13 cellular contexts compared by ENCODE assay signal in genomic region chr18:12041561-12041960, GRCh38. TPM values are rescaled to one million over a fixed set of nuclear protein-coding genes. Genes with fewer than 3 reads are reported as not detected.
A peak's percentile ranks its signal among the peaks of the same experiment; 100 is the strongest.
DNase-seq lines count a peak whose midpoint lies in the region; ATAC-seq, FAIRE-seq and TF ChIP-seq lines count a peak whose summit lies in the region.
"Had no signal": no experiment of that assay in that cellular context is flagged by ENCODE, and none has a peak within 500 bp of the region (broad histone marks: within the 10 kb centered on the region; RNA-seq: fewer than 3 reads in every experiment).

No MANE protein-coding gene starts in this region.

- intact Hi-C loops in HepG2 (cut with micrococcal nuclease; ENCODE audit: unreplicated experiment) (no loop called here), posterior vena cava (cut with DNase I) (no loop called here)

- H3K9ac ChIP-seq in HepG2 (ENCODE audit: insufficient read depth, low read depth, low read length) = no peak overlapping the region

- 11% methylated on average over 5 of the region's 5 CpGs for WGBS in HepG2 (ENCODE audit: low lambda C conversion rate)

- H3K27ac ChIP-seq in HepG2 (ENCODE audit: extremely low read length, insufficient read depth, low read length) = no peak overlapping the region

- no peak overlapping the region for H3K4me2 ChIP-seq in HepG2 (ENCODE audit: low read depth, low read length)

- no peak for FAIRE-seq in HepG2 (lab: Jason Lieb, UNC)

- TF ChIP-seq EP300 in HepG2 (IDR thresholded peaks at IDR 0.05; ENCODE audit: low read depth in 2 of 2, low read length in 2 of 2) = no peak
- TF ChIP-seq EP300 in HepG2 (CRISPR knock-in tag; IDR thresholded peaks at IDR 0.05; ENCODE audit: borderline replicate concordance) = no peak

- no peaks in the 10 kb centered on the region for H3K9me3 ChIP-seq in HepG2 (ENCODE audit: low read length)

- H3K4me1 Mint-ChIP-seq in activated T-helper 17 cell treated with anti-CD3 and anti-CD28 coated beads, Interleukin-2, amount 50 U/mL, for 72 hours = no peaks in the 10 kb centered on the region

- H4K20me1 ChIP-seq in HepG2 (ENCODE audit: insufficient read depth, low read length) = no peaks in the 10 kb centered on the region

- POLR2A ChIA-PET in HepG2 (lab: Yijun Ruan, JAX) = no interaction called here

- peaks cover 34% of the 10 kb centered on the region for H3K4me1 ChIP-seq in HepG2 (ENCODE audit: insufficient read depth, low read length)

- in situ Hi-C loops in HepG2 (cut with HindIII; ENCODE audit: extremely low pct_ligation_motif_present, low pct_unique_long_range_greater_than_20kb) = loop anchor here (5.0 to 10.0 kb wide), 2 partner anchors 304 to 387 kb away; no protein-coding TSS in a partner anchor

- H3K4me3 ChIP-seq in HepG2 (replicated peaks in 1 of 3; ENCODE audit: insufficient read depth in 1 of 3, low read depth in 2 of 3, low read length in 3 of 3) = no peak overlapping the region

- peaks cover 0 to 20% of the 10 kb centered on the region in 2 experiments; a peak in 4 of 5 replicates for H3K27me3 ChIP-seq in HepG2 (ENCODE audit: control insufficient read depth in 1 of 2, insufficient read depth in 2 of 2, low read length in 2 of 2)

- CTCF ChIA-PET in HepG2 (lab: Yijun Ruan, JAX; ENCODE audit: low intra/inter-chr PET ratio, low total read pairs) = no interaction called here

- BruUV-seq in HepG2 (replicated peaks; lab: Mats Ljungman, UMichigan) = no TSS peak

- no peak overlapping the region for H3K4me3 Mint-ChIP-seq in activated T-helper 17 cell treated with anti-CD3 and anti-CD28 coated beads, Interleukin-2, amount 50 U/mL, for 72 hours
- H3K4me3 Mint-ChIP-seq: stimulated activated naive CD8-positive, alpha-beta T cell treated with anti-CD3 and anti-CD28 coated beads, Interleukin-15, Interleukin-2, amounts not matched to agents 100 ng/mL and 50 ng/mL, for 24 hours had no signal

- no peaks in the 10 kb centered on the region for H3K9me3 Mint-ChIP-seq in activated T-helper 17 cell treated with anti-CD3 and anti-CD28 coated beads, Interleukin-2, amount 50 U/mL, for 72 hours
- H3K9me3 Mint-ChIP-seq: stimulated activated naive CD8-positive, alpha-beta T cell treated with anti-CD3 and anti-CD28 coated beads, Interleukin-15, Interleukin-2, amounts not matched to agents 100 ng/mL and 50 ng/mL, for 24 hours had no signal

- no peak overlapping the region for H2AFZ ChIP-seq in HepG2 (ENCODE audit: low read length)

- no peak for TF ChIP-seq RAD21 in HepG2 (CRISPR knock-in tag; IDR thresholded peaks at IDR 0.05)

- peak; percentile 85 for ATAC-seq in activated T-helper 17 cell treated with anti-CD3 and anti-CD28 coated beads, Interleukin-2, amount 50 U/mL, for 72 hours (replicated peaks)
- no peak for ATAC-seq in HepG2
- ATAC-seq: sciatic nerve had no signal

- H3K36me3 Mint-ChIP-seq in activated T-helper 17 cell treated with anti-CD3 and anti-CD28 coated beads, Interleukin-2, amount 50 U/mL, for 72 hours (ENCODE audit: low read depth) = no peaks in the 10 kb centered on the region

- peak overlapping the region; percentile 5 for H3K27ac Mint-ChIP-seq in activated T-helper 17 cell treated with anti-CD3 and anti-CD28 coated beads, Interleukin-2, amount 50 U/mL, for 72 hours
- H3K27ac Mint-ChIP-seq: stimulated activated naive CD8-positive, alpha-beta T cell treated with anti-CD3 and anti-CD28 coated beads, Interleukin-15, Interleukin-2, amounts not matched to agents 100 ng/mL and 50 ng/mL, for 24 hours had no signal

- H3K79me2 ChIP-seq in HepG2 (ENCODE audit: insufficient read depth, low read length) = no peaks in the 10 kb centered on the region

- peaks cover 14% of the 10 kb centered on the region for H3K27me3 Mint-ChIP-seq in activated T-helper 17 cell treated with anti-CD3 and anti-CD28 coated beads, Interleukin-2, amount 50 U/mL, for 72 hours

- TF ChIP-seq POLR2A in HepG2 (IDR thresholded peaks at IDR 0.05; ENCODE audit: insufficient read depth in 1 of 2, low read depth in 2 of 2, low read length in 2 of 2) = no peak

- H3K36me3 ChIP-seq in HepG2 (replicated peaks in 1 of 2; ENCODE audit: control insufficient read depth in 1 of 2, insufficient read depth in 2 of 2, low read length in 2 of 2) = no peaks in the 10 kb centered on the region

- DNase-seq in Daoy (ENCODE audit: low read depth) (peak; percentile 74), HCEC 1CT (peak; percentile 86), iris pigment epithelial cell (ENCODE audit: low read depth) (peak; percentile 90), HepG2 (ENCODE audit: low spot score) (no peak), iPS-NIHi11 (ENCODE audit: low spot score) (no peak), posterior vena cava (ENCODE audit: low spot score) (no peak), HuH-7.5 (ENCODE audit: low spot score) (no peak)
- DNase-seq: cortex of kidney, NCI-H1930, SHP77 had no signal

- no peak for TF ChIP-seq CTCF in HepG2 (CRISPR knock-in tag; IDR thresholded peaks at IDR 0.05)

TF ChIP-seq in HepG2, 621 proteins besides CTCF, POLR2A, EP300 and RAD21:
- TF ChIP-seq ZBED4 (CRISPR knock-in tag; IDR thresholded peaks at IDR 0.05; ENCODE audit: borderline replicate concordance) (no peak), CBX5 (CRISPR knock-in tag; IDR thresholded peaks at IDR 0.05; ENCODE audit: borderline replicate concordance) (no peak)

RNA-seq across cellular contexts. Expression of gene ANKRD62, which starts 52.1 kb away (rescaled TPM):
- total RNA-seq in Daoy (2014; rRNA removed; shearing (Covaris generic)) = not detected in 2 replicates
- not detected for total RNA-seq in activated T-helper 17 cell treated with anti-CD3 and anti-CD28 coated beads, Interleukin-2, amount 50 U/mL, for 72 hours
- not detected in 2 replicates for total RNA-seq in HepG2 (2016; rRNA removed; fragmentation: Illumina TruSeq; extraction: Trizol)
- not detected in 2 replicates for total RNA-seq in HepG2 (2016; cell fraction: cytosol; rRNA removed; fragmentation: Illumina TruSeq; extraction: Trizol; ENCODE audit: low read depth)
- not detected in 2 replicates for total RNA-seq in HepG2 (2016; cell fraction: insoluble cytoplasmic fraction; rRNA removed; fragmentation: Illumina TruSeq; extraction: Trizol)
- not detected in 2 replicates for total RNA-seq in HepG2 (2016; cell fraction: membrane; rRNA removed; fragmentation: Illumina TruSeq; extraction: Trizol)
- total RNA-seq in HepG2 (2016; cell fraction: nucleus; rRNA removed; fragmentation: Illumina TruSeq; extraction: Trizol) = not detected in 2 replicates
- not detected in 2 replicates for polyA plus RNA-seq in HepG2 (2011; rRNA removed)
- polyA plus RNA-seq in HepG2 (2011; cell fraction: cytosol; rRNA removed) = not detected in 2 replicates
- not detected in 2 replicates for polyA plus RNA-seq in HepG2 (2011; cell fraction: nucleus; rRNA removed)
- not detected in 2 replicates for polyA plus RNA-seq in HepG2 (2012)
- polyA plus RNA-seq in HepG2 (2016; cell fraction: cytosol; fragmentation: Illumina TruSeq; extraction: Trizol; ENCODE audit: low read depth) = not detected in 2 replicates
- polyA plus RNA-seq in HepG2 (2016; cell fraction: insoluble cytoplasmic fraction; fragmentation: Illumina TruSeq; extraction: Trizol; ENCODE audit: low read depth) = not detected in 2 replicates
- not detected in 2 replicates for polyA plus RNA-seq in HepG2 (2016; cell fraction: membrane; fragmentation: Illumina TruSeq; extraction: Trizol; ENCODE audit: low read depth)
- not detected in 2 replicates for polyA plus RNA-seq in HepG2 (2016; cell fraction: nucleus; fragmentation: Illumina TruSeq; extraction: Trizol; ENCODE audit: insufficient read depth, low read depth)
- 0.09 TPM in 1 of 2 replicates, not detected in the other for polyA minus RNA-seq in HepG2 (2011; rRNA and poly(A)+ RNA removed; ENCODE audit: low replicate concordance)
- not detected in 2 replicates for polyA minus RNA-seq in HepG2 (2011; cell fraction: cytosol; rRNA and poly(A)+ RNA removed)
- polyA minus RNA-seq in HepG2 (2011; cell fraction: nucleus; rRNA and poly(A)+ RNA removed) = not detected in 2 replicates
- under 1 TPM in 1 of 2 donors, not detected in 1; 0.05 TPM for total RNA-seq in posterior vena cava
- total RNA-seq: sciatic nerve had no signal

Comparison
In these comparisons a context has a peak if more than half of its experiments do, and no peak if none do; other contexts are left out.
1. DNase-seq: peak in Daoy (single experiment), HCEC 1CT (single experiment) and iris pigment epithelial cell (single experiment); none in HepG2 (single experiment), iPS-NIHi11 (single experiment), posterior vena cava (single experiment) and HuH-7.5 (single experiment).